ENCODE assay signal across 15 cellular contexts in genomic region chr14:104603623-104604401, GRCh38. TPM values are rescaled to one million over a fixed set of nuclear protein-coding genes. Genes with fewer than 3 reads are reported as not detected.
DNase-seq lines count a peak whose midpoint lies in the region; ATAC-seq and FAIRE-seq lines count a peak whose summit lies in the region.
"Had no signal": no experiment of that assay in that cellular context is flagged by ENCODE, and none has a peak within 500 bp of the region (broad histone marks: within the 10 kb centered on the region; RNA-seq: fewer than 3 reads in every experiment).

No MANE protein-coding gene starts in this region.

- H3K4me1 ChIP-seq in HUES64 (ENCODE audit: insufficient read depth, low read length) (no peaks in the 10 kb centered on the region), neuronal stem cell (ENCODE audit: control insufficient read depth in 2 of 2, insufficient read depth in 1 of 2, low read depth in 1 of 2, low read length in 2 of 2) (peaks cover 9 to 10% of the 10 kb centered on the region in 2 donors), small intestine (ENCODE audit: control insufficient read depth in 2 of 2, insufficient read depth in 1 of 2, low read depth in 1 of 2, low read length in 1 of 2) (no peaks in the 10 kb centered on the region)
- H3K4me1 ChIP-seq: SJCRH30 had no signal

- 51% methylated on average over 32 of the region's 32 CpGs for WGBS in HUES64
- no CpG with 5 or more reads among the region's 32 CpGs for WGBS in neuronal stem cell (ENCODE audit: extremely low coverage in 2 of 2, insufficient read length in 2 of 2, insufficient replicate concordance in 1 of 2), 2 donors
- 20 to 23% (median 22%) methylated on average over 30 to 32 of the region's 32 CpGs for WGBS in small intestine, 3 donors

- H2AFZ ChIP-seq in neuronal stem cell (ENCODE audit: low read length), result peak overlapping the region; percentile 94

- peak overlapping the region; percentile 48 for H2BK5ac ChIP-seq in neuronal stem cell (ENCODE audit: low read length)

- H3K9me3 Mint-ChIP-seq in central memory CD8-positive, alpha-beta T cell, result no peaks in the 10 kb centered on the region

- H3K4ac ChIP-seq in neuronal stem cell (ENCODE audit: low read length), result no peak overlapping the region

- peak overlapping the region; percentile 17 for H3K18ac ChIP-seq in neuronal stem cell (ENCODE audit: low read length)

- H3K36me3 Mint-ChIP-seq in central memory CD8-positive, alpha-beta T cell (ENCODE audit: insufficient read depth), result peaks cover 1% of the 10 kb centered on the region

- H3K4me3 Mint-ChIP-seq in central memory CD8-positive, alpha-beta T cell, result no peak overlapping the region

- H3K27ac ChIP-seq in HUES64 (ENCODE audit: low read depth, low read length) (no peak overlapping the region), neuronal stem cell (replicated peaks; ENCODE audit: low read length) (no peak overlapping the region), small intestine (ENCODE audit: low read depth in 1 of 2, low read length in 1 of 2) (no peak overlapping the region)
- H3K27ac ChIP-seq: HL-60, ovary, SJCRH30, upper lobe of left lung had no signal

- peak overlapping the region; percentile 95 for H3K4me2 ChIP-seq in neuronal stem cell (ENCODE audit: insufficient read depth, low read length, poor library complexity, severe bottlenecking)

- peak overlapping the region; percentile 61 for H2AK5ac ChIP-seq in neuronal stem cell (ENCODE audit: low read depth, low read length)

- no peak overlapping the region for H3K14ac ChIP-seq in neuronal stem cell (ENCODE audit: low read length)

- H3K23ac ChIP-seq in neuronal stem cell (ENCODE audit: low read depth, low read length, poor library complexity), result peak overlapping the region; percentile 34

- no peak overlapping the region for H2BK12ac ChIP-seq in neuronal stem cell (ENCODE audit: low read length)

- H3K27me3 Mint-ChIP-seq in central memory CD8-positive, alpha-beta T cell, result peaks cover 88% of the 10 kb centered on the region

- H2BK15ac ChIP-seq in neuronal stem cell (ENCODE audit: low read length), result peak overlapping the region; percentile 15

- H3K4me3 ChIP-seq in HUES64 (ENCODE audit: low read length), result peak overlapping the region; percentile 47
- H3K4me3 ChIP-seq in neuronal stem cell (ENCODE audit: low read length in 2 of 2), result peak overlapping the region; percentile 50 to 71
- H3K4me3 ChIP-seq in small intestine (ENCODE audit: low read depth in 1 of 2, low read length in 2 of 2), result no peak overlapping the region
- H3K4me3 ChIP-seq: ovary, SJCRH30 had no signal

- H3K4me1 Mint-ChIP-seq in central memory CD8-positive, alpha-beta T cell, result peaks cover 5% of the 10 kb centered on the region

- no peaks in the 10 kb centered on the region for H3K36me3 ChIP-seq in HUES64 (ENCODE audit: insufficient read depth, low read length)
- H3K36me3 ChIP-seq in neuronal stem cell (replicated peaks in 1 of 2; ENCODE audit: control insufficient read depth in 2 of 2, insufficient read depth in 2 of 2, low read length in 2 of 2), result no peaks in the 10 kb centered on the region
- H3K36me3 ChIP-seq in small intestine (ENCODE audit: control insufficient read depth in 2 of 2, insufficient read depth in 2 of 2, low read length in 2 of 2), result no peaks in the 10 kb centered on the region
- H3K36me3 ChIP-seq: ovary, SJCRH30, upper lobe of left lung had no signal

- H2BK120ac ChIP-seq in neuronal stem cell (ENCODE audit: low read depth, low read length), result no peak overlapping the region

- no peak overlapping the region for H4K91ac ChIP-seq in neuronal stem cell (ENCODE audit: low read depth, low read length, poor library complexity)

- FAIRE-seq in small intestine (lab: Jason Lieb, UNC), result no peak
- FAIRE-seq: endometrium had no signal

- H3K9ac ChIP-seq in HUES64 (ENCODE audit: low read depth, low read length) (no peak overlapping the region), neuronal stem cell (ENCODE audit: low read depth, low read length, poor library complexity) (peak overlapping the region; percentile 78)

- DNase-seq in NCI-H345 (lab: John Stamatoyannopoulos, UW), result peak; percentile 34
- DNase-seq in NCI-H345 treated with DMSO at 0.1 percent for 48 hours (lab: John Stamatoyannopoulos, UW; ENCODE audit: unreplicated experiment), result no peak
- DNase-seq in central memory CD8-positive, alpha-beta T cell (ENCODE audit: low spot score in 2 of 2), result no peak
- no peak for DNase-seq in neuronal stem cell (ENCODE audit: low spot score)
- no peak for DNase-seq in GF-D8 (lab: John Stamatoyannopoulos, UW)
- DNase-seq in small intestine, result no peak
- DNase-seq: activated CD4-positive, alpha-beta T cell treated with anti-CD3 and anti-CD28 coated beads for 48 hours; NCI-H1048; SJCRH30 had no signal

- peaks cover 1% of the 10 kb centered on the region for H3K79me1 ChIP-seq in neuronal stem cell (ENCODE audit: low read depth, low read length)

- peak overlapping the region; percentile 62 for H3K27ac Mint-ChIP-seq in central memory CD8-positive, alpha-beta T cell (ENCODE audit: low read depth)

- H4K8ac ChIP-seq in neuronal stem cell (ENCODE audit: low read depth, low read length), result no peak overlapping the region

- ATAC-seq in central memory CD8-positive, alpha-beta T cell (replicated peaks; ENCODE audit: extremely low read depth, poor library complexity, severe bottlenecking), result no peak
- no peak for ATAC-seq in GM18858 (IDR thresholded peaks at IDR 0.05; ENCODE audit: unreplicated experiment)

- peaks cover 36% of the 10 kb centered on the region for H3K27me3 ChIP-seq in HUES64 (ENCODE audit: insufficient read depth, low read length)
- peaks cover 0 to 51% (median 15%) of the 10 kb centered on the region in 3 experiments for H3K27me3 ChIP-seq in neuronal stem cell (ENCODE audit: control insufficient read depth in 3 of 3, insufficient read depth in 3 of 3, low read depth in 1 of 3, low read length in 3 of 3)
- H3K27me3 ChIP-seq in small intestine (ENCODE audit: control insufficient read depth in 2 of 2, insufficient read depth in 2 of 2, low read length in 2 of 2), result peaks cover 8 to 10% of the 10 kb centered on the region in 2 donors
- H3K27me3 ChIP-seq: ovary had no signal

- no peaks in the 10 kb centered on the region for H3K9me3 ChIP-seq in HUES64 (ENCODE audit: insufficient read depth, low read depth, low read length)
- no peaks in the 10 kb centered on the region for H3K9me3 ChIP-seq in neuronal stem cell (replicated peaks in 1 of 2; ENCODE audit: control insufficient read depth in 2 of 2, insufficient read depth in 1 of 2, low read depth in 1 of 2, low read length in 2 of 2)
- H3K9me3 ChIP-seq in small intestine (ENCODE audit: control insufficient read depth, low read depth), result no peaks in the 10 kb centered on the region
- H3K9me3 ChIP-seq: ovary, SJCRH30, upper lobe of left lung had no signal

RNA-seq across cellular contexts. Expression of gene TMEM179, which starts 0.8 kb away (rescaled TPM):
- 3.4 TPM for polyA plus RNA-seq in HUES64 (2013, experiment 1 of 2)
- 3.9 TPM for polyA plus RNA-seq in HUES64 (2013, experiment 2 of 2)
- polyA plus RNA-seq in neuronal stem cell (2013, experiment 1 of 2), result 3.0 TPM
- 2.8 TPM for polyA plus RNA-seq in neuronal stem cell (2013, experiment 2 of 2)
- 10 to 100 TPM in 1 of 3 donors, not detected in 2; 11.2 TPM for polyA plus RNA-seq in small intestine

RNA-seq across cellular contexts. Expression of gene C14orf180, which starts 24.2 kb away (rescaled TPM):
- polyA plus RNA-seq in HUES64 (2013, experiment 1 of 2), result not detected
- polyA plus RNA-seq in HUES64 (2013, experiment 2 of 2), result not detected
- polyA plus RNA-seq in neuronal stem cell (2013, experiment 1 of 2), result not detected
- polyA plus RNA-seq in neuronal stem cell (2013, experiment 2 of 2), result not detected
- 1 to 10 TPM in 1 of 3 donors, not detected in 2; 2.3 TPM for polyA plus RNA-seq in small intestine

Comparison
In these comparisons a context has a peak if more than half of its experiments do, and no peak if none do; other contexts are left out.
1. H3K4me3 ChIP-seq: peak in HUES64 (single experiment) and neuronal stem cell (2 of 2); none in small intestine (0 of 2).